ENCODE assay signal across 21 cellular contexts in genomic region chr12:111121840-111122239, GRCh38.
DNase-seq lines count a peak whose midpoint lies in the region; ATAC-seq and TF ChIP-seq lines count a peak whose summit lies in the region.
"Had no signal": no experiment of that assay in that cellular context is flagged by ENCODE, and none has a peak within 500 bp of the region (broad histone marks: within the 10 kb centered on the region; RNA-seq: fewer than 3 reads in every experiment).

No MANE protein-coding gene starts in this region.

- no peak overlapping the region for H3K27ac Mint-ChIP-seq in type B pancreatic cell
- H3K27ac Mint-ChIP-seq: activated CD8-positive, alpha-beta memory T cell treated with anti-CD3 and anti-CD28 coated beads, Interleukin-2, amount 10 ng/mL, durations not matched to agents 7 days and 5 days; activated T-helper 2 cell treated with anti-CD3 and anti-CD28 coated beads, Interferon-gamma antibody, Interleukin-2, Interleukin-4, amounts not matched to agents 10 μg/mL and 5 μg/mL and 100 μg/mL, durations not matched to agents 14 hours and 24 hours and 36 hours; CD4-positive, alpha-beta T cell; memory B cell; stimulated activated naive B cell treated with anti-CD40 and anti-IgM and Interleukin-4, amounts not matched to agents 10 μg/mL and 1 μg/mL and 100 μg/mL, for 72 hours had no signal

- no peaks in the 10 kb centered on the region for H3K4me1 ChIP-seq in right cardiac atrium (ENCODE audit: control insufficient read depth, insufficient read depth, low read length)
- peaks cover 18% of the 10 kb centered on the region for H3K4me1 ChIP-seq in RWPE2 (ENCODE audit: insufficient read depth, poor library complexity, severe bottlenecking)
- H3K4me1 ChIP-seq: SJSA1, thyroid gland had no signal

- intact Hi-C loops in Right ventricle myocardium superior (cut with DNase I): no loop called here
- intact Hi-C loops in right cardiac atrium (cut with DNase I): no loop called here

- peaks cover 4% of the 10 kb centered on the region for H3K9me3 Mint-ChIP-seq in type B pancreatic cell
- H3K9me3 Mint-ChIP-seq: activated T-helper 2 cell treated with anti-CD3 and anti-CD28 coated beads, Interferon-gamma antibody, Interleukin-2, Interleukin-4, amounts not matched to agents 10 μg/mL and 5 μg/mL and 100 μg/mL, durations not matched to agents 14 hours and 24 hours and 36 hours; CD4-positive, alpha-beta T cell had no signal

- WGBS in right cardiac atrium: 23% methylated on average over 6 of the region's 6 CpGs

- peak overlapping the region; percentile 26 for H3K4me3 Mint-ChIP-seq in type B pancreatic cell
- H3K4me3 Mint-ChIP-seq: activated CD8-positive, alpha-beta memory T cell treated with anti-CD3 and anti-CD28 coated beads, Interleukin-2, amount 10 ng/mL, durations not matched to agents 7 days and 5 days; CD4-positive, alpha-beta T cell; memory B cell; stimulated activated naive B cell treated with anti-CD40 and anti-IgM and Interleukin-4, amounts not matched to agents 10 μg/mL and 1 μg/mL and 100 μg/mL, for 72 hours had no signal

- peaks cover 4% of the 10 kb centered on the region for H3K36me3 Mint-ChIP-seq in type B pancreatic cell
- H3K36me3 Mint-ChIP-seq: activated CD8-positive, alpha-beta memory T cell treated with anti-CD3 and anti-CD28 coated beads, Interleukin-2, amount 10 ng/mL, durations not matched to agents 7 days and 5 days; memory B cell; stimulated activated naive B cell treated with anti-CD40 and anti-IgM and Interleukin-4, amounts not matched to agents 10 μg/mL and 1 μg/mL and 100 μg/mL, for 72 hours had no signal

- H3K9me3 ChIP-seq in right cardiac atrium (ENCODE audit: control insufficient read depth, low read length): no peaks in the 10 kb centered on the region
- H3K9me3 ChIP-seq in RWPE2 (ENCODE audit: severe bottlenecking): no peaks in the 10 kb centered on the region
- H3K9me3 ChIP-seq: SJSA1, thyroid gland had no signal

- H3K36me3 ChIP-seq in RWPE2 (ENCODE audit: low read depth): no peaks in the 10 kb centered on the region
- H3K36me3 ChIP-seq: SJSA1, thyroid gland had no signal

- H3K4me3 ChIP-seq in right cardiac atrium (ENCODE audit: low read length): no peak overlapping the region
- H3K4me3 ChIP-seq in RWPE2 (ENCODE audit: severe bottlenecking): no peak overlapping the region
- H3K4me3 ChIP-seq: GM23248, SJSA1, thyroid gland had no signal

- ATAC-seq in Right ventricle myocardium superior (ENCODE audit: poor library complexity) (peak; percentile 77), right cardiac atrium (no peak), RWPE2 (ENCODE audit: low read depth) (peak; percentile 55; the same call in 1 of the 3 replicates)
- ATAC-seq: activated CD8-positive, alpha-beta memory T cell treated with anti-CD3 and anti-CD28 coated beads, Interleukin-2, amount 10 ng/mL, durations not matched to agents 7 days and 5 days; stimulated activated naive B cell treated with anti-CD40 and anti-IgM and Interleukin-4, amounts not matched to agents 10 μg/mL and 1 μg/mL and 100 μg/mL, for 72 hours had no signal

- H3K27ac ChIP-seq in right cardiac atrium (ENCODE audit: low read length) (no peak overlapping the region), RWPE2 (ENCODE audit: poor library complexity, severe bottlenecking) (peak overlapping the region; percentile 47)
- H3K27ac ChIP-seq: GM23248, SJSA1, thyroid gland had no signal

- H3K27me3 ChIP-seq in right cardiac atrium (ENCODE audit: control insufficient read depth, insufficient read depth) (no peaks in the 10 kb centered on the region), RWPE2 (ENCODE audit: insufficient read depth, poor library complexity, severe bottlenecking) (no peaks in the 10 kb centered on the region)
- H3K27me3 ChIP-seq: thyroid gland had no signal

- TF ChIP-seq CTCF in RWPE2 (IDR thresholded peaks at IDR 0.05; ENCODE audit: poor library complexity, severe bottlenecking) (no peak), type B pancreatic cell (conservative IDR thresholded peaks at IDR 0.05) (peak; percentile 51)

- no peaks in the 10 kb centered on the region for H3K27me3 Mint-ChIP-seq in type B pancreatic cell

- DNase-seq in Right ventricle myocardium superior (no peak), right cardiac atrium (no peak), RWPE2 (ENCODE audit: low spot score) (no peak), iPS-NIHi11 (ENCODE audit: low spot score) (peak; percentile 39), type B pancreatic cell (ENCODE audit: extremely low spot score, unreplicated experiment) (no peak), DMS79 treated with DMSO at 0.1 percent for 48 hours (lab: John Stamatoyannopoulos, UW) (no peak), NCI-H345 (lab: John Stamatoyannopoulos, UW) (no peak), A172 (ENCODE audit: low spot score) (no peak)
- DNase-seq: ACHN; activated CD8-positive, alpha-beta memory T cell treated with anti-CD3 and anti-CD28 coated beads, Interleukin-2, amount 10 ng/mL, durations not matched to agents 7 days and 5 days; caudate nucleus; CD4-positive, alpha-beta T cell; effector CD8-positive, alpha-beta T cell; glutamatergic neuron; GM23248; stimulated activated naive B cell treated with anti-CD40 and anti-IgM and Interleukin-4, amounts not matched to agents 10 μg/mL and 1 μg/mL and 100 μg/mL, for 72 hours; T-helper 9 cell; thyroid gland had no signal

- H3K4me1 Mint-ChIP-seq in type B pancreatic cell (ENCODE audit: unreplicated experiment): peaks cover 28% of the 10 kb centered on the region
- H3K4me1 Mint-ChIP-seq: activated CD8-positive, alpha-beta memory T cell treated with anti-CD3 and anti-CD28 coated beads, Interleukin-2, amount 10 ng/mL, durations not matched to agents 7 days and 5 days; memory B cell; stimulated activated naive B cell treated with anti-CD40 and anti-IgM and Interleukin-4, amounts not matched to agents 10 μg/mL and 1 μg/mL and 100 μg/mL, for 72 hours had no signal

Comparison
In these comparisons a context has a peak if more than half of its experiments do, and no peak if none do; other contexts are left out.
1. ATAC-seq: peak in Right ventricle myocardium superior (single experiment) and RWPE2 (single experiment); none in right cardiac atrium (0 of 2).